In genomic region chr1:76690784-76691183, GRCh38 we compare ENCODE assay signal across 29 cellular contexts.
DNase-seq lines count a peak whose midpoint lies in the region; TF ChIP-seq lines count a peak whose summit lies in the region.
"Had no signal": no experiment of that assay in that cellular context is flagged by ENCODE, and none has a peak within 500 bp of the region (broad histone marks: within the 10 kb centered on the region; RNA-seq: fewer than 3 reads in every experiment).

No MANE protein-coding gene starts in this region.

- no peaks in the 10 kb centered on the region for H3K79me2 ChIP-seq in MM.1S (ENCODE audit: low read length)

- H3K27me3 Mint-ChIP-seq in mesothelial cell of epicardium (ENCODE audit: low read depth), result peaks cover 1% of the 10 kb centered on the region
- H3K27me3 Mint-ChIP-seq: CD4-positive, CD25-positive, alpha-beta regulatory T cell; dendritic cell treated with granulocyte-macrophage colony-stimulating factor and Interleukin-4, amounts not matched to agents 40 ng/mL and 50 ng/mL, for 4 days had no signal

- no peaks in the 10 kb centered on the region for H3K27me3 ChIP-seq in MM.1S (replicated peaks; ENCODE audit: insufficient read depth, low read length)

- H3K9me3 Mint-ChIP-seq in mesothelial cell of epicardium, result peaks cover 13% of the 10 kb centered on the region
- H3K9me3 Mint-ChIP-seq: activated T-helper 17 cell treated with anti-CD3 and anti-CD28 coated beads, Interleukin-2, amount 50 U/mL, for 72 hours had no signal

- TF ChIP-seq CTCF in astrocyte of the spinal cord (IDR thresholded peaks at IDR 0.05; ENCODE audit: low read depth, low read length) (no peak), mesothelial cell of epicardium (IDR thresholded peaks at IDR 0.05; ENCODE audit: unreplicated experiment) (no peak), MM.1S (IDR thresholded peaks at IDR 0.05; ENCODE audit: low read length) (no peak)

- peaks cover 35% of the 10 kb centered on the region for H3K4me1 Mint-ChIP-seq in mesothelial cell of epicardium
- H3K4me1 Mint-ChIP-seq: activated T-helper 17 cell treated with anti-CD3 and anti-CD28 coated beads, Interleukin-2, amount 50 U/mL, for 72 hours; CD4-positive, CD25-positive, alpha-beta regulatory T cell; naive thymus-derived CD8-positive, alpha-beta T cell; stimulated activated naive B cell treated with anti-CD40 and anti-IgM and Interleukin-4, amounts not matched to agents 10 μg/mL and 1 μg/mL and 100 μg/mL, for 72 hours had no signal

- H3K4me1 ChIP-seq in MM.1S (ENCODE audit: low read length), result no peaks in the 10 kb centered on the region

- in situ Hi-C loops in astrocyte of the spinal cord (cut with HindIII; ENCODE audit: low sequenced_read_pairs), result no loop called here

- DNase-seq in AG20443 (ENCODE audit: low spot score) (peak; percentile 13), HS-5 (ENCODE audit: low read depth) (peak; percentile 5), astrocyte of the spinal cord (ENCODE audit: low read depth, low spot score) (peak; percentile 9), mesothelial cell of epicardium (ENCODE audit: low spot score in 2 of 2, unreplicated experiment in 2 of 2) (no peak), DMS114 treated with DMSO at 0.1 percent for 48 hours (lab: John Stamatoyannopoulos, UW; ENCODE audit: unreplicated experiment) (no peak), MM.1S (no peak), NCI-H510A (lab: John Stamatoyannopoulos, UW) (no peak), T-helper 9 cell (no peak)
- DNase-seq: 8988T; activated CD4-positive, alpha-beta T cell treated with anti-CD3 and anti-CD28 coated beads for 1 hour; activated CD8-positive, alpha-beta T cell treated with anti-CD3 and anti-CD28 coated beads for 36 hours; activated naive CD4-positive, alpha-beta T cell treated with anti-CD3 and anti-CD28 coated beads, Interleukin-2, amount 50 U/mL, for 16 hours; anterior cingulate cortex; caudate nucleus; CD4-positive, CD25-positive, alpha-beta regulatory T cell; kidney; naive thymus-derived CD8-positive, alpha-beta T cell; NCI-H1436; NCI-H2081; NCI-H526; NK-92 treated with Interleukin-12 subunit alpha and Interleukin-12 subunit beta, amount 100 ng/mL, for 24 hours; PC-3; stimulated activated naive B cell treated with anti-CD40 and anti-IgM and Interleukin-4, amounts not matched to agents 10 μg/mL and 1 μg/mL and 100 μg/mL, for 72 hours; substantia nigra had no signal

- H3K4me3 ChIP-seq in astrocyte of the spinal cord (ENCODE audit: low read depth, low read length) (no peak overlapping the region), MM.1S (ENCODE audit: low read length) (no peak overlapping the region)
- H3K4me3 ChIP-seq: skin epidermis had no signal

- no peaks in the 10 kb centered on the region for H3K36me3 Mint-ChIP-seq in mesothelial cell of epicardium
- H3K36me3 Mint-ChIP-seq: CD4-positive, CD25-positive, alpha-beta regulatory T cell; stimulated activated naive B cell treated with anti-CD40 and anti-IgM and Interleukin-4, amounts not matched to agents 10 μg/mL and 1 μg/mL and 100 μg/mL, for 72 hours; type B pancreatic cell had no signal

- no peaks in the 10 kb centered on the region for H3K9me2 ChIP-seq in MM.1S (replicated peaks; ENCODE audit: insufficient read depth, low read length)

- no peak overlapping the region for H3K4me2 ChIP-seq in MM.1S (ENCODE audit: low read depth, low read length)

- no peaks in the 10 kb centered on the region for H3K36me3 ChIP-seq in MM.1S (replicated peaks; ENCODE audit: insufficient read depth, low read length)

- no peaks in the 10 kb centered on the region for H3F3A ChIP-seq in MM.1S (ENCODE audit: insufficient read depth, low read length)

- no peak overlapping the region for H3K4me3 Mint-ChIP-seq in mesothelial cell of epicardium
- H3K4me3 Mint-ChIP-seq: activated CD8-positive, alpha-beta T cell treated with anti-CD3 and anti-CD28 coated beads for 36 hours; activated T-helper 17 cell treated with anti-CD3 and anti-CD28 coated beads, Interleukin-2, amount 50 U/mL, for 72 hours; CD4-positive, CD25-positive, alpha-beta regulatory T cell; dendritic cell treated with granulocyte-macrophage colony-stimulating factor and Interleukin-4, amounts not matched to agents 40 ng/mL and 50 ng/mL, for 4 days; naive thymus-derived CD8-positive, alpha-beta T cell; stimulated activated naive B cell treated with anti-CD40 and anti-IgM and Interleukin-4, amounts not matched to agents 10 μg/mL and 1 μg/mL and 100 μg/mL, for 72 hours; type B pancreatic cell had no signal

- H3K9ac ChIP-seq in MM.1S (ENCODE audit: low read length), result no peak overlapping the region

- no peak overlapping the region for H2AFZ ChIP-seq in MM.1S (ENCODE audit: low read length)

- H3K27ac ChIP-seq in MM.1S (ENCODE audit: low read length), result no peak overlapping the region
- H3K27ac ChIP-seq: HL-60, skin epidermis had no signal

- no peaks in the 10 kb centered on the region for H4K20me1 ChIP-seq in MM.1S (ENCODE audit: insufficient read depth, low read length)

- no peaks in the 10 kb centered on the region for H3K9me3 ChIP-seq in MM.1S (replicated peaks; ENCODE audit: insufficient read depth, low read length)

- H3K27ac Mint-ChIP-seq in mesothelial cell of epicardium, result peak overlapping the region; percentile 3
- H3K27ac Mint-ChIP-seq: activated CD8-positive, alpha-beta T cell treated with anti-CD3 and anti-CD28 coated beads for 36 hours; activated T-helper 17 cell treated with anti-CD3 and anti-CD28 coated beads, Interleukin-2, amount 50 U/mL, for 72 hours; CD4-positive, CD25-positive, alpha-beta regulatory T cell; dendritic cell treated with granulocyte-macrophage colony-stimulating factor and Interleukin-4, amounts not matched to agents 40 ng/mL and 50 ng/mL, for 4 days; naive thymus-derived CD8-positive, alpha-beta T cell; stimulated activated naive B cell treated with anti-CD40 and anti-IgM and Interleukin-4, amounts not matched to agents 10 μg/mL and 1 μg/mL and 100 μg/mL, for 72 hours; type B pancreatic cell had no signal

Comparison
In these comparisons a context has a peak if more than half of its experiments do, and no peak if none do; other contexts are left out.
1. DNase-seq: peak in AG20443 (single experiment), HS-5 (single experiment) and astrocyte of the spinal cord (single experiment); none in mesothelial cell of epicardium (0 of 2), DMS114 treated with DMSO at 0.1 percent for 48 hours (single experiment), MM.1S (single experiment), NCI-H510A (single experiment) and T-helper 9 cell (single experiment).